ENCODE assay signal across 10 cellular contexts in the genomic region with DNA sequence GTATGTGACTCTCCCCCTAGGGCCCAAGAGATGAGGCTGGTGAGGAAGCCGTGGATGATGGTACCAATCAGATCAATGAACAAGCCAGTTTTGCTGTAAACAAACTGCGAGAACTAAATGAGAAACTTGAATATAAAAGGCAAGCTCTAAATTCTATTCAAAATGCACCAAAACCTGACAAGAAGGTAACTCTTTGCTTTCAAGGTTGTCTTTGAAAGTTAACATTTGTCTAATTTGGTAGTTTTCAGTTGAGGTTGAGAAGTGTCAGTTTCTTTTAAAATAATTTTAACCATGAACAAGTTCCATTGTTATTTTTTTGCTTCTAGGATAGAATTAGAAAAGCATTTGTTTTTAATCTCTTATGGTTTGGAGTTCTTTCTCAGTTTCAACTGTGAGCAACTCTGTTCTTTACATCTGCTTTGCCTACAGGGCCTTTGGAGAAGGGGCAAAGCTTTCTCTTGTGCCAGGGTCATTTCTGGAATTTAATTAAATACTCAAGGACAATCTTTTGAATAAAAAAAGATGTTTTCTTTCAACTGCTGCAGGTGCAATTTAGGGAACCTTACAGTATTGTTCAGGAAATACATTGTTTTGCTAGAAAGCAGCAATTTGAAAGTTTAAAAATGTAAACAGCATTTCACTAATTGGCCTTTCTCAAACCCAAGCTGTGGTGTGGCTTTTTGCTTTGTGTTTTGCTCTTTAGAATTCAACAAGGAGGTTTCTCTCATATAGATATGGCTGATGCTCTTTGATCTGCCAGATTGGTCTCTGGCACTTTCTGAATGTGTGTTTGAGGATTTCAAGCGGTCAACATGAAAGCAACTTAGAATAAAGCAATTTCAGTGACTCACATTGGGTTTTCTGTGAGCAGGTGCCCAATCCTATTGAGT.
DNase-seq lines count a peak whose midpoint lies in the region; ATAC-seq and TF ChIP-seq lines count a peak whose summit lies in the region.
"Had no signal": no experiment of that assay in that cellular context is flagged by ENCODE, and none has a peak within 500 bp of the region (broad histone marks: within the 10 kb centered on the region; RNA-seq: fewer than 3 reads in every experiment).

No MANE protein-coding gene starts in this region.

- no peak overlapping the region for H3K18ac ChIP-seq in H9 (ENCODE audit: insufficient read length, low read depth, low read length)

- no peak overlapping the region for H2AK5ac ChIP-seq in H9 (ENCODE audit: insufficient read length, low read length)

- no peak overlapping the region for H3T11ph ChIP-seq in H9 (ENCODE audit: low read length)

- H3K4me1 Mint-ChIP-seq in stimulated activated naive CD8-positive, alpha-beta T cell treated with anti-CD3 and anti-CD28 coated beads, Interleukin-15, amount 100 ng/mL, for 72 hours = peaks cover 10% of the 10 kb centered on the region
- H3K4me1 Mint-ChIP-seq in H9 = peaks cover 15 to 21% of the 10 kb centered on the region in 2 experiments
- no peaks in the 10 kb centered on the region for H3K4me1 Mint-ChIP-seq in activated CD4-positive, alpha-beta T cell treated with anti-CD3 and anti-CD28 coated beads, Interleukin-2, amount 10 ng/mL, durations not matched to agents 7 days and 5 days

- no peaks in the 10 kb centered on the region for H3K79me1 ChIP-seq in H9 (ENCODE audit: insufficient read depth, low read depth, low read length, poor library complexity, severe bottlenecking)

- H4K8ac ChIP-seq in H9 (replicated peaks; ENCODE audit: insufficient read length, low read depth, low read length) = no peak overlapping the region

- H2BK5ac ChIP-seq in H9 (ENCODE audit: insufficient read length, low read length) = no peak overlapping the region

- H2BK120ac ChIP-seq in H9 (ENCODE audit: low read depth, low read length, poor library complexity, severe bottlenecking) = no peak overlapping the region

- H3K4ac ChIP-seq in H9 (ENCODE audit: low read depth, low read length) = no peak overlapping the region

- peaks cover 0 to 20% of the 10 kb centered on the region in 2 donors for H3K9me3 Mint-ChIP-seq in stimulated activated naive CD8-positive, alpha-beta T cell treated with anti-CD3 and anti-CD28 coated beads, Interleukin-15, amount 100 ng/mL, for 72 hours
- H3K9me3 Mint-ChIP-seq in H9 = peaks cover 21 to 25% of the 10 kb centered on the region in 2 experiments
- peaks cover 9% of the 10 kb centered on the region for H3K9me3 Mint-ChIP-seq in activated CD4-positive, alpha-beta T cell treated with anti-CD3 and anti-CD28 coated beads, Interleukin-2, amount 10 ng/mL, durations not matched to agents 7 days and 5 days
- H3K9me3 Mint-ChIP-seq: stimulated activated naive CD8-positive, alpha-beta T cell treated with anti-CD3 and anti-CD28 coated beads, Interleukin-15, Interleukin-2, amounts not matched to agents 100 ng/mL and 50 ng/mL, for 24 hours had no signal

- no peak overlapping the region for H2BK15ac ChIP-seq in H9 (ENCODE audit: low read depth, low read length)

- H3K4me2 ChIP-seq in H9 (ENCODE audit: insufficient read depth, insufficient read length, low read length) = no peak overlapping the region

- no peak overlapping the region for H2BK12ac ChIP-seq in H9 (ENCODE audit: insufficient read length, low read depth, low read length)

- H4K20me1 ChIP-seq in H9 (ENCODE audit: control insufficient read depth, insufficient read depth, insufficient read length) = no peaks in the 10 kb centered on the region

- H3K9ac ChIP-seq in H9 (ENCODE audit: extremely low read depth, insufficient read length, low read length) = no peak overlapping the region

- WGBS in H9 (ENCODE audit: extremely low coverage, insufficient read length, low lambda C conversion rate) = no CpG with 5 or more reads among the region's 3 CpGs

- H3K79me2 ChIP-seq in H9 (ENCODE audit: insufficient read depth, low read length) = no peaks in the 10 kb centered on the region

- peaks cover 17% of the 10 kb centered on the region for H3K9me3 ChIP-seq in H9 (ENCODE audit: control insufficient read depth, low read depth, low read length)

- POLR2A ChIA-PET in activated CD4-positive, alpha-beta T cell treated with anti-CD3 and anti-CD28 coated beads, Interleukin-2, amount 10 ng/mL, durations not matched to agents 7 days and 5 days (lab: Charles Lee) = no interaction called here

- H4K5ac ChIP-seq in H9 (ENCODE audit: insufficient read length, low read depth, low read length) = no peak overlapping the region

- no peak overlapping the region for H3K23ac ChIP-seq in H9 (ENCODE audit: insufficient read length, low read depth, low read length)

- H3K27ac ChIP-seq in H9 (ENCODE audit: insufficient read length, low read depth, low read length) = no peak overlapping the region

- CTCF ChIA-PET in activated CD4-positive, alpha-beta T cell treated with anti-CD3 and anti-CD28 coated beads, Interleukin-2, amount 10 ng/mL, durations not matched to agents 7 days and 5 days (lab: Charles Lee) = no interaction called here

- no peaks in the 10 kb centered on the region for H3K36me3 ChIP-seq in H7 (replicated peaks; ENCODE audit: control insufficient read depth, insufficient read depth, low read length)

- no peak overlapping the region for H3K4me3 Mint-ChIP-seq in stimulated activated naive CD8-positive, alpha-beta T cell treated with anti-CD3 and anti-CD28 coated beads, Interleukin-15, amount 100 ng/mL, for 72 hours
- no peak overlapping the region for H3K4me3 Mint-ChIP-seq in H9
- H3K4me3 Mint-ChIP-seq in activated CD4-positive, alpha-beta T cell treated with anti-CD3 and anti-CD28 coated beads, Interleukin-2, amount 10 ng/mL, durations not matched to agents 7 days and 5 days = no peak overlapping the region
- H3K4me3 Mint-ChIP-seq: stimulated activated naive CD8-positive, alpha-beta T cell treated with anti-CD3 and anti-CD28 coated beads, Interleukin-15, Interleukin-2, amounts not matched to agents 100 ng/mL and 50 ng/mL, for 24 hours had no signal

- no peaks in the 10 kb centered on the region; the same call in 1 of the 2 replicates for H3K4me1 ChIP-seq in H9 (ENCODE audit: insufficient read depth, low read length)

- H3K56ac ChIP-seq in H9 (ENCODE audit: insufficient read length, low read depth, low read length) = no peak overlapping the region

- no peak for TF ChIP-seq CTCF in H9 (conservative IDR thresholded peaks at IDR 0.05)

- no peak overlapping the region for H3K4me3 ChIP-seq in H7 (ENCODE audit: insufficient read depth, low read depth, low read length)

- H3K27me3 ChIP-seq in H9 (ENCODE audit: insufficient read depth, low read length) (no peaks in the 10 kb centered on the region), H7 (ENCODE audit: control insufficient read depth, insufficient read depth, low read length) (no peaks in the 10 kb centered on the region)

- H2AFZ ChIP-seq in H9 (ENCODE audit: low read length) = no peak overlapping the region

- H4K91ac ChIP-seq in H9 (ENCODE audit: insufficient read length, low read depth, low read length) = no peak overlapping the region

- H3K27me3 Mint-ChIP-seq in stimulated activated naive CD8-positive, alpha-beta T cell treated with anti-CD3 and anti-CD28 coated beads, Interleukin-15, amount 100 ng/mL, for 72 hours = no peaks in the 10 kb centered on the region
- peaks cover 1% of the 10 kb centered on the region; the same call in 1 of the 2 replicates for H3K27me3 Mint-ChIP-seq in H9 (ENCODE audit: low read depth)
- no peaks in the 10 kb centered on the region for H3K27me3 Mint-ChIP-seq in activated CD4-positive, alpha-beta T cell treated with anti-CD3 and anti-CD28 coated beads, Interleukin-2, amount 10 ng/mL, durations not matched to agents 7 days and 5 days
- H3K27me3 Mint-ChIP-seq: stimulated activated naive CD8-positive, alpha-beta T cell treated with anti-CD3 and anti-CD28 coated beads, Interleukin-15, Interleukin-2, amounts not matched to agents 100 ng/mL and 50 ng/mL, for 24 hours had no signal

- H3K27ac Mint-ChIP-seq in stimulated activated naive CD8-positive, alpha-beta T cell treated with anti-CD3 and anti-CD28 coated beads, Interleukin-15, amount 100 ng/mL, for 72 hours = no peak overlapping the region
- peak overlapping the region; percentile 16 to 62 (median 41); a peak in 3 of 7 replicates for H3K27ac Mint-ChIP-seq in H9
- no peak overlapping the region for H3K27ac Mint-ChIP-seq in activated CD4-positive, alpha-beta T cell treated with anti-CD3 and anti-CD28 coated beads, Interleukin-2, amount 10 ng/mL, durations not matched to agents 7 days and 5 days
- H3K27ac Mint-ChIP-seq: stimulated activated naive CD8-positive, alpha-beta T cell treated with anti-CD3 and anti-CD28 coated beads, Interleukin-15, Interleukin-2, amounts not matched to agents 100 ng/mL and 50 ng/mL, for 24 hours had no signal

- H2BK20ac ChIP-seq in H9 (ENCODE audit: low read depth, low read length, poor library complexity, severe bottlenecking) = no peak overlapping the region

- H3K36me3 Mint-ChIP-seq in H9 (ENCODE audit: insufficient read depth in 1 of 3, low read depth in 3 of 3) = peaks cover 25 to 54% (median 48%) of the 10 kb centered on the region in 3 experiments
- H3K36me3 Mint-ChIP-seq in activated CD4-positive, alpha-beta T cell treated with anti-CD3 and anti-CD28 coated beads, Interleukin-2, amount 10 ng/mL, durations not matched to agents 7 days and 5 days (ENCODE audit: low read depth) = peaks cover 10% of the 10 kb centered on the region

- H3K14ac ChIP-seq in H9 (ENCODE audit: insufficient read depth, low read length) = no peak overlapping the region

- ATAC-seq in stimulated activated naive CD8-positive, alpha-beta T cell treated with anti-CD3 and anti-CD28 coated beads, Interleukin-15, amount 100 ng/mL, for 72 hours = peak; percentile 62
- ATAC-seq in stimulated activated naive CD8-positive, alpha-beta T cell treated with anti-CD3 and anti-CD28 coated beads, Interleukin-15, Interleukin-2, amounts not matched to agents 100 U/mL and 50 U/mL, for 24 hours = no peak
- ATAC-seq in HG03342 (IDR thresholded peaks at IDR 0.05; ENCODE audit: unreplicated experiment) = peak; percentile 81

- no peak for DNase-seq in stimulated activated naive CD8-positive, alpha-beta T cell treated with anti-CD3 and anti-CD28 coated beads, Interleukin-15, amount 100 ng/mL, for 72 hours
- no peak for DNase-seq in stimulated activated naive CD8-positive, alpha-beta T cell treated with anti-CD3 and anti-CD28 coated beads, Interleukin-15, Interleukin-2, amounts not matched to agents 100 U/mL and 50 U/mL, for 24 hours
- DNase-seq in H9 (no peak), H7 (no peak), 8988T (no peak)
- DNase-seq in NK-92 treated with Interleukin-12 subunit alpha and Interleukin-12 subunit beta, amount 100 ng/mL, for 24 hours (lab: John Stamatoyannopoulos, UW) = no peak
- DNase-seq in activated CD4-positive, alpha-beta T cell treated with anti-CD3 and anti-CD28 coated beads, Interleukin-2, amount 10 ng/mL, durations not matched to agents 7 days and 5 days = no peak
- DNase-seq: GF-D8 had no signal

- no peaks in the 10 kb centered on the region for H3K23me2 ChIP-seq in H9 (ENCODE audit: insufficient read length, low read depth, low read length, poor library complexity, severe bottlenecking)

Comparison
In these comparisons a context has a peak if more than half of its experiments do, and no peak if none do; other contexts are left out.
1. H3K27ac Mint-ChIP-seq: peak in H9 (3 of 3); none in stimulated activated naive CD8-positive, alpha-beta T cell treated with anti-CD3 and anti-CD28 coated beads, Interleukin-15, amount 100 ng/mL, for 72 hours (0 of 2) and activated CD4-positive, alpha-beta T cell treated with anti-CD3 and anti-CD28 coated beads, Interleukin-2, amount 10 ng/mL, durations not matched to agents 7 days and 5 days (single experiment).